Comparison of ENCODE assay signal across 20 cellular contexts in the genomic region with DNA sequence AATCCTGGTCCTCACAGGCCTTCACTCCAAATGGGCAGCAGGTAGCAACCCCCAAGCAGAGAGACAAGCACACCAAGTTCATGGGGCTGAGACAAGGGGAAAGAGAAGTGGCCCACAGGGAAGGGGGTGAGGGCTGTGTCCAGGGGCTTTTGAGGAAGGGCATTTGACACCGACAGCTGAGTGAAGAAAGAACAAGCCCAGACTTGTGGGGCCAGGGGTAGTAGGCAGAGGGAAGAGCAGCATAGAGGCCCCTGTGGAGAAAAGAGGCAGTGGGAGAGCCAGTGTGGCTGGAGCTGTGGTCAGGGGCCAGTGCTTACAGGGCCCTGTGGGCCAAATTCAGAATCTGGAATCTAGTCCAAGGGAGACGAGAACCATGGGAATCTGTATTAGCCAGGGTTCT.
DNase-seq lines count a peak whose midpoint lies in the region; ATAC-seq and TF ChIP-seq lines count a peak whose summit lies in the region.
"Had no signal": no experiment of that assay in that cellular context is flagged by ENCODE, and none has a peak within 500 bp of the region (broad histone marks: within the 10 kb centered on the region; RNA-seq: fewer than 3 reads in every experiment).

No MANE protein-coding gene starts in this region.

- no peak overlapping the region for H2BK12ac ChIP-seq in H9 (ENCODE audit: insufficient read length, low read depth, low read length)

- H3K9ac ChIP-seq in H9 (ENCODE audit: extremely low read depth, insufficient read length, low read length) (no peak overlapping the region), iPS-20b (ENCODE audit: low read depth, low read length) (0 out of 2 replicates have a peak overlapping the region, but pooled peaks have one; percentile 40)

- no peaks in the 10 kb centered on the region for H3K36me3 Mint-ChIP-seq in H9 (ENCODE audit: insufficient read depth in 1 of 3, low read depth in 3 of 3)
- H3K36me3 Mint-ChIP-seq: CD4-positive, CD25-positive, alpha-beta regulatory T cell had no signal

- H2AFZ ChIP-seq in H9 (ENCODE audit: low read length), result no peak overlapping the region

- H3T11ph ChIP-seq in H9 (ENCODE audit: low read length), result no peak overlapping the region

- H3K56ac ChIP-seq in H9 (ENCODE audit: insufficient read length, low read depth, low read length), result no peak overlapping the region

- H2BK5ac ChIP-seq in H9 (ENCODE audit: insufficient read length, low read length), result no peak overlapping the region

- no peaks in the 10 kb centered on the region for H3K23me2 ChIP-seq in H9 (ENCODE audit: insufficient read length, low read depth, low read length, poor library complexity, severe bottlenecking)

- H3K4me3 ChIP-seq in SJCRH30 (no peak overlapping the region), iPS-20b (ENCODE audit: low read length) (no peak overlapping the region), vagina (no peak overlapping the region), testis (no peak overlapping the region), aorta (ENCODE audit: low read length in 2 of 2) (no peak overlapping the region)
- H3K4me3 ChIP-seq: A549, Peyer's patch had no signal

- no peak overlapping the region for H2AK5ac ChIP-seq in H9 (ENCODE audit: insufficient read length, low read length)

- H3K4me2 ChIP-seq in H9 (ENCODE audit: insufficient read depth, insufficient read length, low read length), result no peak overlapping the region
- H3K4me2 ChIP-seq: A549 had no signal

- no peak overlapping the region for H3K4me3 Mint-ChIP-seq in H9
- H3K4me3 Mint-ChIP-seq: CD4-positive, CD25-positive, alpha-beta regulatory T cell had no signal

- peaks cover 2% of the 10 kb centered on the region for H3K27me3 Mint-ChIP-seq in H9 (ENCODE audit: low read depth)

- no peaks in the 10 kb centered on the region for H4K20me1 ChIP-seq in H9 (ENCODE audit: control insufficient read depth, insufficient read depth, insufficient read length)

- WGBS in H9 (ENCODE audit: extremely low coverage, insufficient read length, low lambda C conversion rate), result no CpG with 5 or more reads among the region's 2 CpGs
- WGBS in testis, 2 donors, result 74 to 78% methylated on average over 2 of the region's 2 CpGs
- 74 to 78% methylated on average over 2 of the region's 2 CpGs for WGBS in aorta, 2 donors

- no peaks in the 10 kb centered on the region for H3K79me2 ChIP-seq in H9 (ENCODE audit: insufficient read depth, low read length)

- H3K18ac ChIP-seq in H9 (ENCODE audit: insufficient read length, low read depth, low read length), result no peak overlapping the region

- H3K27ac ChIP-seq in H9 (ENCODE audit: insufficient read length, low read depth, low read length) (no peak overlapping the region), SJCRH30 (no peak overlapping the region), iPS-20b (ENCODE audit: low read length) (no peak overlapping the region), vagina (no peak overlapping the region), testis (no peak overlapping the region), aorta (ENCODE audit: low read depth in 1 of 2, low read length in 2 of 2) (no peak overlapping the region)
- H3K27ac ChIP-seq: A549, Peyer's patch had no signal

- no peak overlapping the region for H3K4ac ChIP-seq in H9 (ENCODE audit: low read depth, low read length)

- no peak overlapping the region for H3K14ac ChIP-seq in H9 (ENCODE audit: insufficient read depth, low read length)

- intact Hi-C loops in vagina (cut with DNase I), result no loop called here
- intact Hi-C loops in testis (cut with DNase I; ENCODE audit: low total_unique reads), result no loop called here
- intact Hi-C loops in aorta (cut with DNase I), result no loop called here

- DNase-seq in Ammon's horn (ENCODE audit: low spot score) (peak; percentile 49), H9 (no peak), SJCRH30 (peak; percentile 18 to 54), vagina (ENCODE audit: extremely low spot score in 2 of 2) (no peak), testis (no peak), aorta (no peak)
- DNase-seq: Caco-2; CD4-positive, CD25-positive, alpha-beta regulatory T cell; DMS153; H7; MM.1S; NCI-H1092 treated with DMSO at 0.1 percent for 48 hours; NCI-H146; NCI-H2029; NCI-H2171; NCI-H345; Peyer's patch had no signal

- no peak for TF ChIP-seq CTCF in H9 (conservative IDR thresholded peaks at IDR 0.05)
- TF ChIP-seq CTCF in vagina (IDR thresholded peaks at IDR 0.05), result no peak
- TF ChIP-seq CTCF in testis (IDR thresholded peaks at IDR 0.05), result no peak

- H2BK120ac ChIP-seq in H9 (ENCODE audit: low read depth, low read length, poor library complexity, severe bottlenecking), result no peak overlapping the region

- H3K9me3 ChIP-seq in H9 (ENCODE audit: control insufficient read depth, low read depth, low read length) (no peaks in the 10 kb centered on the region), SJCRH30 (replicated peaks) (no peaks in the 10 kb centered on the region), iPS-20b (ENCODE audit: insufficient read depth, low read depth, low read length) (no peaks in the 10 kb centered on the region), vagina (no peaks in the 10 kb centered on the region), testis (no peaks in the 10 kb centered on the region), aorta (ENCODE audit: control insufficient read depth, low read length) (no peaks in the 10 kb centered on the region)
- H3K9me3 ChIP-seq: A549, Caco-2, Peyer's patch had no signal

- no peak for TF ChIP-seq POLR2A in vagina (IDR thresholded peaks at IDR 0.05)
- no peak for TF ChIP-seq POLR2A in testis (IDR thresholded peaks at IDR 0.05)

- H3K23ac ChIP-seq in H9 (ENCODE audit: insufficient read length, low read depth, low read length), result no peak overlapping the region

- H2BK20ac ChIP-seq in H9 (ENCODE audit: low read depth, low read length, poor library complexity, severe bottlenecking), result no peak overlapping the region

- H3K9me3 Mint-ChIP-seq in H9, result no peaks in the 10 kb centered on the region

- no peak overlapping the region for H4K5ac ChIP-seq in H9 (ENCODE audit: insufficient read length, low read depth, low read length)

- no peak for ATAC-seq in SK-N-SH treated with all-trans-retinoic acid at 6 μM for 48 hours
- no peak for ATAC-seq in aorta (ENCODE audit: low FRiP score)
- ATAC-seq: A549 had no signal

- H3K4me1 ChIP-seq in H9 (ENCODE audit: insufficient read depth, low read length), result no peaks in the 10 kb centered on the region
- H3K4me1 ChIP-seq in SJCRH30, result 0 out of 2 replicates have a peak, but pooled peaks cover 3% of the 10 kb centered on the region
- H3K4me1 ChIP-seq in iPS-20b (ENCODE audit: insufficient read depth, low read length), result 0 out of 2 replicates have a peak, but pooled peaks cover 2% of the 10 kb centered on the region
- no peaks in the 10 kb centered on the region for H3K4me1 ChIP-seq in vagina
- H3K4me1 ChIP-seq in testis, result no peaks in the 10 kb centered on the region
- no peaks in the 10 kb centered on the region for H3K4me1 ChIP-seq in aorta (ENCODE audit: control insufficient read depth in 1 of 2, insufficient read depth in 2 of 2, low read length in 2 of 2)
- H3K4me1 ChIP-seq: A549, Caco-2, Peyer's patch had no signal

- no peak overlapping the region for H4K8ac ChIP-seq in H9 (replicated peaks; ENCODE audit: insufficient read length, low read depth, low read length)

- H3K4me1 Mint-ChIP-seq in H9, result peaks cover 28 to 31% of the 10 kb centered on the region in 2 experiments
- H3K4me1 Mint-ChIP-seq: CD4-positive, CD25-positive, alpha-beta regulatory T cell had no signal

- H2BK15ac ChIP-seq in H9 (ENCODE audit: low read depth, low read length), result no peak overlapping the region

- H3K36me3 ChIP-seq in SJCRH30, result no peaks in the 10 kb centered on the region
- H3K36me3 ChIP-seq in iPS-20b (ENCODE audit: insufficient read depth, low read depth, low read length), result no peaks in the 10 kb centered on the region
- H3K36me3 ChIP-seq in vagina, result no peaks in the 10 kb centered on the region
- H3K36me3 ChIP-seq in testis (ENCODE audit: low read depth, missing control alignments), result no peaks in the 10 kb centered on the region
- H3K36me3 ChIP-seq in aorta (ENCODE audit: control insufficient read depth in 1 of 2, insufficient read depth in 2 of 2, low read length in 1 of 2), result no peaks in the 10 kb centered on the region
- H3K36me3 ChIP-seq: Peyer's patch had no signal

- H3K27me3 ChIP-seq in H9 (ENCODE audit: insufficient read depth, low read length) (no peaks in the 10 kb centered on the region), SJCRH30 (peaks cover 29% of the 10 kb centered on the region), iPS-20b (ENCODE audit: insufficient read depth, low read length) (no peaks in the 10 kb centered on the region), vagina (no peaks in the 10 kb centered on the region), testis (no peaks in the 10 kb centered on the region), aorta (ENCODE audit: control insufficient read depth in 1 of 2, insufficient read depth in 2 of 2, low read length in 1 of 2) (peaks cover 0 to 2% of the 10 kb centered on the region in 2 donors)
- H3K27me3 ChIP-seq: Peyer's patch had no signal

- H3K27ac Mint-ChIP-seq in H9, result peak overlapping the region; percentile 33 to 88 (median 76); a peak in 4 of 7 replicates
- H3K27ac Mint-ChIP-seq: CD4-positive, CD25-positive, alpha-beta regulatory T cell had no signal

- H3K79me1 ChIP-seq in H9 (ENCODE audit: insufficient read depth, low read depth, low read length, poor library complexity, severe bottlenecking), result no peaks in the 10 kb centered on the region

- no peak overlapping the region for H4K91ac ChIP-seq in H9 (ENCODE audit: insufficient read length, low read depth, low read length)

TF ChIP-seq in SK-N-SH treated with all-trans-retinoic acid at 6 μM for 48 hours, 23 proteins besides CTCF, POLR2A, EP300 and RAD21 (continues in another document):
- no peak for TF ChIP-seq SNAI2 (CRISPR knock-in tag; IDR thresholded peaks at IDR 0.05)

Comparison
In these comparisons a context has a peak if more than half of its experiments do, and no peak if none do; other contexts are left out.
1. DNase-seq: peak in Ammon's horn (single experiment) and SJCRH30 (2 of 2); none in H9 (single experiment), vagina (0 of 2), testis (single experiment) and aorta (0 of 2).